Comparison of ENCODE assay signal across 12 cellular contexts in genomic region chr16:16213863-16214293, GRCh38. TPM values are rescaled to one million over a fixed set of nuclear protein-coding genes. Genes with fewer than 3 reads are reported as not detected.
DNase-seq lines count a peak whose midpoint lies in the region; ATAC-seq, FAIRE-seq and TF ChIP-seq lines count a peak whose summit lies in the region.
"Not testable (repeated sequence)": the region's sequence is repeated elsewhere in the genome, so short reads cannot be mapped to it uniquely, and the experiment has no call there.
"Had no signal": no experiment of that assay in that cellular context is flagged by ENCODE, and none has a peak within 500 bp of the region (broad histone marks: within the 10 kb centered on the region; RNA-seq: fewer than 3 reads in every experiment).

No MANE protein-coding gene starts in this region.

- TF ChIP-seq POLR2A in upper lobe of left lung (IDR thresholded peaks at IDR 0.05) = not testable (repeated sequence)

- POLR2A ChIA-PET in PC-3 (lab: Charles Lee; ENCODE audit: unreplicated experiment) = not testable (repeated sequence)

- 7 to 13% methylated on average over 2 of the region's 4 CpGs for WGBS in pancreas, 2 donors
- WGBS in upper lobe of left lung, 2 donors = 4 to 23% methylated on average over 2 of the region's 4 CpGs

- H3K27ac ChIP-seq in PC-3 (ENCODE audit: low read length) = not testable (repeated sequence)
- H3K27ac ChIP-seq in pancreas = peak overlapping the region; percentile 20 to 88 (median 66)
- H3K27ac ChIP-seq in upper lobe of left lung = peak overlapping the region in 2 of 4 donors; percentile 75 to 76

- not testable (repeated sequence) for H3K27me3 ChIP-seq in PC-3 (ENCODE audit: low read length); pancreas; upper lobe of left lung

- ATAC-seq in PC-3 (peak; percentile 42; the same call in 1 of the 2 replicates), left lobe of liver (peak; percentile 72), pancreas (peak; percentile 76 to 90 (median 82)), upper lobe of left lung (ENCODE audit: low FRiP score in 2 of 2) (peak; percentile 77 to 83)

- TF ChIP-seq EP300 in upper lobe of left lung (IDR thresholded peaks at IDR 0.05) = peak in 1 of 4 donors; percentile 43

- H3K4me1 Mint-ChIP-seq in chondrocyte (ENCODE audit: low read depth) = not testable (repeated sequence)

- H3K4me1 ChIP-seq in PC-3 (ENCODE audit: insufficient read depth, low read length); pancreas; upper lobe of left lung: not testable (repeated sequence)

- H3K4me3 Mint-ChIP-seq in chondrocyte (ENCODE audit: unreplicated experiment) = not testable (repeated sequence)

- H3K4me2 ChIP-seq in PC-3 (ENCODE audit: low read length) = not testable (repeated sequence)

- H2AFZ ChIP-seq in PC-3 (ENCODE audit: low read length) = not testable (repeated sequence)

- peak overlapping the region; percentile 78 for H3K27ac Mint-ChIP-seq in chondrocyte (ENCODE audit: unreplicated experiment)

- not testable (repeated sequence) for H3K79me2 ChIP-seq in PC-3 (ENCODE audit: low read length)

- not testable (repeated sequence) for H3K9me2 ChIP-seq in PC-3 (replicated peaks; ENCODE audit: low read length)

- H3K36me3 ChIP-seq in PC-3 (ENCODE audit: low read depth, low read length); pancreas; upper lobe of left lung: not testable (repeated sequence)

- H4K20me1 ChIP-seq in PC-3 (ENCODE audit: low read length) = not testable (repeated sequence)

- in situ Hi-C loops in Caki2 (cut with HindIII; ENCODE audit: low pct_unique_long_range_greater_than_20kb, low sequenced_read_pairs) = not testable (repeated sequence)

- not testable (repeated sequence) for H3K9me3 ChIP-seq in PC-3 (ENCODE audit: low read length); pancreas; upper lobe of left lung

- not testable (repeated sequence) for TF ChIP-seq CTCF in PC-3 (conservative IDR thresholded peaks at IDR 0.05; ENCODE audit: low read depth, low read length); chondrocyte (IDR thresholded peaks at IDR 0.05); fibroblast of villous mesenchyme (IDR thresholded peaks at IDR 0.05; ENCODE audit: insufficient read depth, low read depth, low read length); pancreas (IDR thresholded peaks at IDR 0.05); upper lobe of left lung (IDR thresholded peaks at IDR 0.05)

- intact Hi-C loops in PC-3 (cut with micrococcal nuclease); pancreas (cut with DNase I): not testable (repeated sequence)

- BruUV-seq in PC-3 (replicated peaks; lab: Mats Ljungman, UMichigan) = not testable (repeated sequence)

- H3K9ac ChIP-seq in PC-3 (ENCODE audit: low read length) = not testable (repeated sequence)

- not testable (repeated sequence) for H3K4me3 ChIP-seq in PC-3 (ENCODE audit: low read length); fibroblast of villous mesenchyme (ENCODE audit: low read depth, low read length); pancreas; upper lobe of left lung

- H3K27me3 Mint-ChIP-seq in chondrocyte (ENCODE audit: low read depth) = not testable (repeated sequence)

- H3K36me3 Mint-ChIP-seq in chondrocyte (ENCODE audit: low read depth) = not testable (repeated sequence)

- not testable (repeated sequence) for FAIRE-seq in pancreas (lab: Jason Lieb, UNC)

- not testable (repeated sequence) for H3K9me3 Mint-ChIP-seq in chondrocyte (ENCODE audit: low read depth)

- DNase-seq in Caki2 (ENCODE audit: low read depth) (peak; percentile 18), M059J (ENCODE audit: low read depth) (peak; percentile 31), PC-3 (peak; percentile 44), fibroblast of villous mesenchyme (ENCODE audit: low read depth) (peak; percentile 53), left lobe of liver (ENCODE audit: low spot score) (peak; percentile 55), pancreas (peak in 3 of 6 donors; percentile 37 to 47 (median 47))
- not testable (repeated sequence) for DNase-seq in chondrocyte (ENCODE audit: low spot score); upper lobe of left lung

- H3F3A ChIP-seq in PC-3 (ENCODE audit: low read length, unreplicated experiment) = not testable (repeated sequence)

- CTCF ChIA-PET in PC-3 (lab: Charles Lee) = not testable (repeated sequence)

RNA-seq across cellular contexts. Expression of gene ABCC6, which starts 9.4 kb away (rescaled TPM):
- total RNA-seq in Caki2 (2014; rRNA removed; shearing (Covaris generic); ENCODE audit: low replicate concordance) = 0.03 TPM in 1 of 2 replicates, not detected in the other
- total RNA-seq in M059J (2014; rRNA removed; shearing (Covaris generic)) = 3.6 and 3.9 TPM in 2 replicates
- 0.73 TPM in 1 of 2 replicates, not detected in the other for total RNA-seq in PC-3 (2014; rRNA removed)
- total RNA-seq in chondrocyte = 0.99 to 2.7 TPM (median 1.5 TPM) in 3 replicates
- 2.6 TPM in 2 replicates for total RNA-seq in fibroblast of villous mesenchyme
- total RNA-seq in left lobe of liver = 128 TPM
- 10 to 100 TPM; 10.8 to 20.2 (median 13.6) TPM for total RNA-seq in pancreas
- 10 to 100 TPM; 25.4 to 30.6 TPM for polyA plus RNA-seq in pancreas
- total RNA-seq in upper lobe of left lung = 100 to 1,000 TPM in 1 of 6 donors, 10 to 100 TPM in 5; 31.9 to 148 (median 41.8) TPM
- total RNA-seq: activated CD4-positive, alpha-beta T cell treated with anti-CD3 and anti-CD28 coated beads, Interleukin-2, amount 10 ng/mL, durations not matched to agents 24 days and 14 days; activated naive CD4-positive, alpha-beta T cell treated with anti-CD3 and anti-CD28 coated beads for 36 hours; activated T-cell treated with anti-CD3 and anti-CD28 coated beads, Interleukin-2, amount 50 U/mL, for 72 hours; CD4-positive, alpha-beta T cell had no signal

RNA-seq across cellular contexts. Expression of gene NOMO3, which starts 18.4 kb away (rescaled TPM):
- total RNA-seq in Caki2 (2014; rRNA removed; shearing (Covaris generic); ENCODE audit: low replicate concordance) = 51.8 and 66.5 TPM in 2 replicates
- total RNA-seq in M059J (2014; rRNA removed; shearing (Covaris generic)) = 60.1 and 106 TPM in 2 replicates
- total RNA-seq in PC-3 (2014; rRNA removed) = 21.1 and 35.5 TPM in 2 replicates
- 25.1 to 70.4 TPM (median 28.0 TPM) in 3 replicates for total RNA-seq in chondrocyte
- total RNA-seq in fibroblast of villous mesenchyme = 57.3 and 60.9 TPM in 2 replicates
- 19.1 TPM for total RNA-seq in left lobe of liver
- 100 to 1,000 TPM in 3 of 6 donors, 10 to 100 TPM in 3; 45.5 to 121 (median 85.2) TPM for total RNA-seq in pancreas
- polyA plus RNA-seq in pancreas = 10 to 100 TPM; 30.6 to 30.8 TPM
- 10 to 100 TPM; 32.4 to 92.2 (median 49.1) TPM for total RNA-seq in upper lobe of left lung
